In the genomic region with DNA sequence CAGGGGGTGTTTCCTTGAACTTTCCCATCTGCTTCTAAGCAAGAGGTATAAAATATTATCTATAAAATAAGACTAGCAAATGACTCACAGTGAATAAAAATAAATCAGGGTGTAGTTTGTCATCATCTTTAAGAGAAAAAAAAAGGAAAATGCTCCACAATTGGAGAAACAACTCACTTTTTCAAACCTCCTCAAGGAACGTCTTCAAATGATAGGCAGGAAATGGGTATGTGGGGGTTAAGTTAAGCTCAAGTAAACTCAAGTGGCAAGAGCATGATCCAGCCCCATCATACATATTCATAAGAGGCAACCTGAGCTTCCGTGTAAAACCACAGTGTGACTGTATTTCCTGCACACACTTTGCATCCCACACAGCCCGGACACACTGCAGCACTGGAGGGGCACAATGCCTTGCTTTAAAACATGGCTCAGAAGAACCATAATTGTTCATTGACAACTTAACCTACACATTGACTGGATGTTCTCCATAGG, we compare ENCODE assay signal across 1 cellular context.
TF ChIP-seq lines count a peak whose summit lies in the region.

No MANE protein-coding gene starts in this region.

TF ChIP-seq in HepG2, 621 proteins besides CTCF, POLR2A, EP300 and RAD21 (continued from another document):
- TF ChIP-seq, protein P1, sequence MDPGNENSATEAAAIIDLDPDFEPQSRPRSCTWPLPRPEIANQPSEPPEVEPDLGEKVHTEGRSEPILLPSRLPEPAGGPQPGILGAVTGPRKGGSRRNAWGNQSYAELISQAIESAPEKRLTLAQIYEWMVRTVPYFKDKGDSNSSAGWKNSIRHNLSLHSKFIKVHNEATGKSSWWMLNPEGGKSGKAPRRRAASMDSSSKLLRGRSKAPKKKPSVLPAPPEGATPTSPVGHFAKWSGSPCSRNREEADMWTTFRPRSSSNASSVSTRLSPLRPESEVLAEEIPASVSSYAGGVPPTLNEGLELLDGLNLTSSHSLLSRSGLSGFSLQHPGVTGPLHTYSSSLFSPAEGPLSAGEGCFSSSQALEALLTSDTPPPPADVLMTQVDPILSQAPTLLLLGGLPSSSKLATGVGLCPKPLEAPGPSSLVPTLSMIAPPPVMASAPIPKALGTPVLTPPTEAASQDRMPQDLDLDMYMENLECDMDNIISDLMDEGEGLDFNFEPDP (CRISPR knock-in tag; conservative IDR thresholded peaks at IDR 0.05), result no peak
- TF ChIP-seq ZFX (CRISPR knock-in tag; IDR thresholded peaks at IDR 0.05; ENCODE audit: low read depth), result no peak
- TF ChIP-seq DNMT1 (CRISPR knock-in tag; IDR thresholded peaks at IDR 0.05), result no peak
- TF ChIP-seq CREM (IDR thresholded peaks at IDR 0.05), result no peak
- no peak for TF ChIP-seq CREM (CRISPR knock-in tag; IDR thresholded peaks at IDR 0.05)
